In the genomic region with DNA sequence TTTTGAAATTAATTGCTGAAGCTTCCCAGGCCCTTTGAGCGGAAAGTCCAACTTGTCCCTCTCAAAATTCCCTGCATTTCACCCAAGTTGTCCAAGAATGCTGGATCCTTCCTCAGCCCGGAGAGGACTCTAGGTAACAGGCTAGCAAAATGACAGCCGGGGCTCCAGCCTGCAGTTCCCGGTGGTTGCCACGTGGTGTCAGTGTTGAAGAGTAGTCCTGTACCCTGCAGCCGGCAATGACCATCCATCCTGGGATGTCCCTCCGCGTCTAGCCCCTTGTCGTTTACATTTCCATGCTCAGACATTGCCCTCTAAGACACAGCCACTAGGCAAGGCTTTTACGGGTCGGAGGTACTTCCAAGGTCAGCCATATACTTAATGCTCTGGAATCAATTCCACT, we compare ENCODE assay signal across 9 cellular contexts. TPM values are rescaled to one million over a fixed set of nuclear protein-coding genes. Genes with fewer than 3 reads are reported as not detected.
A peak's percentile ranks its signal among the peaks of the same experiment; 100 is the strongest.
DNase-seq lines count a peak whose midpoint lies in the region; ATAC-seq and TF ChIP-seq lines count a peak whose summit lies in the region.
"Had no signal": no experiment of that assay in that cellular context is flagged by ENCODE, and none has a peak within 500 bp of the region (broad histone marks: within the 10 kb centered on the region; RNA-seq: fewer than 3 reads in every experiment).

No MANE protein-coding gene starts in this region.

- peak in 8 of 9 donors; percentile 45 to 62 (median 53) for TF ChIP-seq CTCF in heart right ventricle (IDR thresholded peaks at IDR 0.05)

- peak; percentile 7 to 27 (median 27) for DNase-seq in NCI-H1417 (lab: John Stamatoyannopoulos, UW)
- DNase-seq in NCI-H1417 treated with DMSO at 0.1 percent for 48 hours (lab: John Stamatoyannopoulos, UW): no peak
- peak; percentile 24 for DNase-seq in MG63
- peak; percentile 54 for DNase-seq in activated CD4-positive, alpha-beta memory T cell treated with anti-CD3 and anti-CD28 coated beads for 36 hours
- no peak for DNase-seq in heart right ventricle
- DNase-seq in stimulated activated CD4-positive, alpha-beta T cell treated with anti-CD3 and anti-CD28 coated beads, Interleukin-12 subunit alpha, Interleukin-12 subunit beta, amount 100 ng/mL, for 4 hours: peak; percentile 9
- no peak for DNase-seq in GM19240 (ENCODE audit: insufficient read length, low spot score)

- peaks cover 3% of the 10 kb centered on the region for H3K27me3 Mint-ChIP-seq in activated CD4-positive, alpha-beta memory T cell treated with anti-CD3 and anti-CD28 coated beads for 36 hours

- H3K36me3 ChIP-seq in MG63: no peaks in the 10 kb centered on the region
- H3K36me3 ChIP-seq in heart right ventricle: no peaks in the 10 kb centered on the region
- H3K36me3 ChIP-seq: BLaER1 treated with 17β-estradiol and CSF1 and Interleukin-3, amounts not matched to agents 10 nM and 100 nM had no signal

- H3K4me3 ChIP-seq in MG63: no peak overlapping the region
- H3K4me3 ChIP-seq in heart right ventricle: no peak overlapping the region
- H3K4me3 ChIP-seq: BLaER1 treated with 17β-estradiol and CSF1 and Interleukin-3, amounts not matched to agents 10 nM and 100 nM had no signal

- POLR2A ChIA-PET in activated CD4-positive, alpha-beta memory T cell treated with anti-CD3 and anti-CD28 coated beads for 36 hours (lab: Charles Lee): no interaction called here

- no peak overlapping the region for H3K27ac ChIP-seq in heart right ventricle
- H3K27ac ChIP-seq: BLaER1 treated with 17β-estradiol and CSF1 and Interleukin-3, amounts not matched to agents 10 nM and 100 nM had no signal

- intact Hi-C loops in activated CD4-positive, alpha-beta memory T cell treated with anti-CD3 and anti-CD28 coated beads for 36 hours (cut with micrococcal nuclease): loop anchor here (2.0 kb wide), 1 partner anchor 345 kb away; no protein-coding TSS in a partner anchor
- intact Hi-C loops in heart right ventricle (cut with DNase I): no loop called here

- H3K9me3 ChIP-seq in MG63 (peaks cover 6% of the 10 kb centered on the region), heart right ventricle (peaks cover 0 to 8% (median 0%) of the 10 kb centered on the region in 11 donors)

- H3K36me3 Mint-ChIP-seq in activated CD4-positive, alpha-beta memory T cell treated with anti-CD3 and anti-CD28 coated beads for 36 hours: peaks cover 1% of the 10 kb centered on the region

- peaks cover 12% of the 10 kb centered on the region for H3K4me1 Mint-ChIP-seq in activated CD4-positive, alpha-beta memory T cell treated with anti-CD3 and anti-CD28 coated beads for 36 hours (ENCODE audit: low read depth)

- peak in 1 of 8 donors; percentile 50 for ATAC-seq in heart right ventricle
- no peak for ATAC-seq in GM18517 (IDR thresholded peaks at IDR 0.05; ENCODE audit: unreplicated experiment)

- no peaks in the 10 kb centered on the region; the same call in 1 of the 2 replicates for H3K27me3 ChIP-seq in MG63
- H3K27me3 ChIP-seq in heart right ventricle: peaks cover 0 to 7% (median 0%) of the 10 kb centered on the region in 7 donors
- H3K27me3 ChIP-seq: BLaER1 treated with 17β-estradiol and CSF1 and Interleukin-3, amounts not matched to agents 10 nM and 100 nM had no signal

- H3K4me1 ChIP-seq in heart right ventricle: no peaks in the 10 kb centered on the region

- CTCF ChIA-PET in activated CD4-positive, alpha-beta memory T cell treated with anti-CD3 and anti-CD28 coated beads for 36 hours (lab: Charles Lee): interaction anchor here (0.7 kb wide), 1 partner anchor 12 kb away, joined by 3 read pairs; no protein-coding TSS in a partner anchor

- no peak overlapping the region for H3K4me3 Mint-ChIP-seq in activated CD4-positive, alpha-beta memory T cell treated with anti-CD3 and anti-CD28 coated beads for 36 hours

- H3K9me3 Mint-ChIP-seq in activated CD4-positive, alpha-beta memory T cell treated with anti-CD3 and anti-CD28 coated beads for 36 hours: peaks cover 6% of the 10 kb centered on the region

- 26 to 31% methylated on average over 11 of the region's 11 CpGs for WGBS in heart right ventricle, 2 donors

- H3K27ac Mint-ChIP-seq in activated CD4-positive, alpha-beta memory T cell treated with anti-CD3 and anti-CD28 coated beads for 36 hours: no peak overlapping the region

RNA-seq across cellular contexts. Expression of a gene that starts 31.4 kb away (rescaled TPM):
- total RNA-seq in MG63 (2014; rRNA removed; shearing (Covaris generic); ENCODE audit: low replicate concordance): 63.2 and 96.7 TPM in 2 replicates
- 10 to 100 TPM; 35.7 to 37.3 TPM for total RNA-seq in activated CD4-positive, alpha-beta memory T cell treated with anti-CD3 and anti-CD28 coated beads for 36 hours
- 100 to 1,000 TPM; 103 to 207 (median 121) TPM for total RNA-seq in heart right ventricle
- polyA plus RNA-seq in heart right ventricle: 100 to 1,000 TPM; 127 to 217 TPM

RNA-seq across cellular contexts. Expression of a gene that starts 57.3 kb away (rescaled TPM):
- 310 and 416 TPM in 2 replicates for total RNA-seq in MG63 (2014; rRNA removed; shearing (Covaris generic); ENCODE audit: low replicate concordance)
- total RNA-seq in activated CD4-positive, alpha-beta memory T cell treated with anti-CD3 and anti-CD28 coated beads for 36 hours: 100 to 1,000 TPM; 217 to 218 TPM
- 100 to 1,000 TPM; 137 to 262 (median 160) TPM for total RNA-seq in heart right ventricle
- 100 to 1,000 TPM; 280 to 848 TPM for polyA plus RNA-seq in heart right ventricle

Comparison
In these comparisons a context has a peak if more than half of its experiments do, and no peak if none do; other contexts are left out.
1. DNase-seq: peak in NCI-H1417 (3 of 3), MG63 (single experiment), activated CD4-positive, alpha-beta memory T cell treated with anti-CD3 and anti-CD28 coated beads for 36 hours (single experiment) and stimulated activated CD4-positive, alpha-beta T cell treated with anti-CD3 and anti-CD28 coated beads, Interleukin-12 subunit alpha, Interleukin-12 subunit beta, amount 100 ng/mL, for 4 hours (single experiment); none in NCI-H1417 treated with DMSO at 0.1 percent for 48 hours (single experiment), heart right ventricle (0 of 2) and GM19240 (single experiment).